Comparison of ENCODE assay signal across 9 cellular contexts in genomic region chr19:36665832-36666231, GRCh38. TPM values are rescaled to one million over a fixed set of nuclear protein-coding genes. Genes with fewer than 3 reads are reported as not detected.
DNase-seq lines count a peak whose midpoint lies in the region; ATAC-seq and TF ChIP-seq lines count a peak whose summit lies in the region.
"Had no signal": no experiment of that assay in that cellular context is flagged by ENCODE, and none has a peak within 500 bp of the region (broad histone marks: within the 10 kb centered on the region; RNA-seq: fewer than 3 reads in every experiment).

No MANE protein-coding gene starts in this region.

- no peak overlapping the region for H3K27ac ChIP-seq in thyroid gland

- 50 to 52% methylated on average over 14 of the region's 14 CpGs for WGBS in lower leg skin, 2 donors
- WGBS in thyroid gland, 2 donors = 54 to 59% methylated on average over 14 of the region's 14 CpGs

- peaks cover 39 to 72% of the 10 kb centered on the region in 2 donors for H3K36me3 Mint-ChIP-seq in activated T-cell treated with anti-CD3 and anti-CD28 coated beads, Interleukin-2, amount 50 U/mL, for 72 hours (ENCODE audit: insufficient read depth in 2 of 2)

- H3K4me3 ChIP-seq in astrocyte of the spinal cord (ENCODE audit: low read depth, low read length) = peak overlapping the region; percentile 96
- H3K4me3 ChIP-seq in lower leg skin (ENCODE audit: low read depth, poor library complexity, severe bottlenecking) = peak overlapping the region; percentile 59
- peak overlapping the region in 2 of 3 donors; percentile 7 to 62 for H3K4me3 ChIP-seq in thyroid gland (replicated peaks in 1 of 3)

- no peaks in the 10 kb centered on the region for H3K9me3 ChIP-seq in thyroid gland

- H3K9me3 Mint-ChIP-seq in activated T-cell treated with anti-CD3 and anti-CD28 coated beads, Interleukin-2, amount 50 U/mL, for 72 hours = peaks cover 23 to 28% of the 10 kb centered on the region in 2 donors

- H3K36me3 ChIP-seq in thyroid gland = peaks cover 0 to 17% of the 10 kb centered on the region in 2 donors

- intact Hi-C loops in lower leg skin (cut with DNase I; ENCODE audit: low total_unique reads) (no loop called here), thyroid gland (cut with DNase I) (loop anchor here (2.0 kb wide), 1 partner anchor 19 kb away; no protein-coding TSS in a partner anchor)

- H3K27me3 ChIP-seq in thyroid gland = no peaks in the 10 kb centered on the region

- H3K27ac Mint-ChIP-seq in activated T-cell treated with anti-CD3 and anti-CD28 coated beads, Interleukin-2, amount 50 U/mL, for 72 hours = peak overlapping the region; percentile 44

- no peak for TF ChIP-seq CTCF in astrocyte of the spinal cord (IDR thresholded peaks at IDR 0.05; ENCODE audit: low read depth, low read length)
- TF ChIP-seq CTCF in lower leg skin (IDR thresholded peaks at IDR 0.05) = no peak
- no peak for TF ChIP-seq CTCF in thyroid gland (IDR thresholded peaks at IDR 0.05)

- ATAC-seq in activated T-cell treated with anti-CD3 and anti-CD28 coated beads, Interleukin-2, amount 50 U/mL, for 72 hours (replicated peaks in 1 of 2) = no peak

- H3K4me1 Mint-ChIP-seq in activated T-cell treated with anti-CD3 and anti-CD28 coated beads, Interleukin-2, amount 50 U/mL, for 72 hours (ENCODE audit: low read depth) = peaks cover 33% of the 10 kb centered on the region

- no peak for TF ChIP-seq POLR2A in lower leg skin (IDR thresholded peaks at IDR 0.05)
- no peak for TF ChIP-seq POLR2A in thyroid gland (IDR thresholded peaks at IDR 0.05)

- H3K27me3 Mint-ChIP-seq in activated T-cell treated with anti-CD3 and anti-CD28 coated beads, Interleukin-2, amount 50 U/mL, for 72 hours (ENCODE audit: low read depth) = no peaks in the 10 kb centered on the region

- H3K4me3 Mint-ChIP-seq in activated T-cell treated with anti-CD3 and anti-CD28 coated beads, Interleukin-2, amount 50 U/mL, for 72 hours = peak overlapping the region; percentile 97 to 100

- DNase-seq in activated T-cell treated with anti-CD3 and anti-CD28 coated beads, Interleukin-2, amount 50 U/mL, for 72 hours = no peak
- DNase-seq in activated T-cell treated with anti-CD3 and anti-CD28 coated beads, Interleukin-2, amount 50 U/mL, for 1 hour = no peak
- DNase-seq in astrocyte of the spinal cord (ENCODE audit: low read depth, low spot score) (no peak), lower leg skin (ENCODE audit: low spot score in 2 of 2) (no peak), thyroid gland (no peak), GF-D8 (lab: John Stamatoyannopoulos, UW) (no peak), NCI-H82 treated with DMSO at 0.1 percent for 48 hours (lab: John Stamatoyannopoulos, UW; ENCODE audit: unreplicated experiment) (no peak)
- no peak for DNase-seq in stimulated activated CD4-positive, alpha-beta T cell treated with anti-CD3 and anti-CD28 coated beads, Interleukin-1b, Interleukin-23, amount 100 ng/mL, for 48 hours
- DNase-seq: EL had no signal

- peaks cover 12 to 16% of the 10 kb centered on the region in 2 donors for H3K4me1 ChIP-seq in thyroid gland

- in situ Hi-C loops in astrocyte of the spinal cord (cut with HindIII; ENCODE audit: low sequenced_read_pairs) = no loop called here

RNA-seq across cellular contexts. Expression of gene ZNF461, which starts 0.8 kb away (rescaled TPM):
- total RNA-seq in activated T-cell treated with anti-CD3 and anti-CD28 coated beads, Interleukin-2, amount 50 U/mL, for 72 hours = 1 to 10 TPM; 6.9 to 9.7 TPM
- 10 to 100 TPM in 1 of 4 donors, 1 to 10 TPM in 3; 5.9 to 19.3 (median 7.9) TPM for total RNA-seq in lower leg skin
- 10 to 100 TPM; 13.2 to 19.5 (median 16.2) TPM for total RNA-seq in thyroid gland

RNA-seq across cellular contexts. Expression of gene ZNF567, which starts 21.6 kb away (rescaled TPM):
- total RNA-seq in activated T-cell treated with anti-CD3 and anti-CD28 coated beads, Interleukin-2, amount 50 U/mL, for 72 hours = 10 to 100 TPM in 1 of 2 donors, 1 to 10 TPM in 1; 7.8 to 11.2 TPM
- total RNA-seq in lower leg skin = 1 to 10 TPM; 6.3 to 9.6 (median 7.7) TPM
- 10 to 100 TPM in 3 of 4 donors, 1 to 10 TPM in 1; 8.0 to 27.9 (median 14.3) TPM for total RNA-seq in thyroid gland

Comparison
In these comparisons a context has a peak if more than half of its experiments do, and no peak if none do; other contexts are left out.
1. H3K4me3 ChIP-seq: peak in every context shown above with its lines; median percentile 96 in astrocyte of the spinal cord; 59 in lower leg skin; 34 in thyroid gland.